8 cellular contexts compared by ENCODE assay signal in the genomic region with DNA sequence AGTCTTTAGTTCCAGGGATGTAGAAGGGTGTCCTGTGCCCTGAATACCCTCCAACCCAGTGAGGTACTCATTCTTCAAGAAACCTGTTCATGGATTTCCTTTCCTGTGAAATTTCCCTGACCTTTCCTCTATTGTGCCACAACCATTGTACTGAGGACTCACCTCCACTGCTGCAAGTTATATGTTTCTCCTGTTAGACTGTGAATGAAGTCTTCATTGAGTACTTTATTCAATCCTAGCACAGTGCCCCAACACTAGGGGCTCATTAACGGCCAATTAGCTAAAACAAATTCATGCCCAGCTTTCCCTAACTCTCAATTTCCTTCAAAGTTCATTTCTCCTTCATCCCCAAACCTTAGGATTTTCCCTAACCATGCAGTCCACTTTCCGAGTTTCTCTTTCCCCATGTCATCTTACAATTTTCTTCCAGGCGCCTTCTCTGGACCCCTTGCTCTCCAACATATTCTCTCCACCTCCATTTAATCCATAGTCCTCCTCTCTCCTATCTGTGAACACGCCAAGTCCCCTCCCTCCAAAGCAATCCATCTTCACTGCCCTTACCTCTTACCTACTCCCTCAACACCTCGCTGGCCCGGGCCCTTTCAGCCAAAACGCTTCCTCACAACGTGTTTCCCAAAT. TPM values are rescaled to one million over a fixed set of nuclear protein-coding genes. Genes with fewer than 3 reads are reported as not detected.
DNase-seq lines count a peak whose midpoint lies in the region; TF ChIP-seq lines count a peak whose summit lies in the region.

No MANE protein-coding gene starts in this region.

- no peaks in the 10 kb centered on the region for H3K9me2 ChIP-seq in MM.1S (replicated peaks; ENCODE audit: insufficient read depth, low read length)

- H4K20me1 ChIP-seq in MM.1S (ENCODE audit: insufficient read depth, low read length): 0 out of 2 replicates have a peak, but pooled peaks cover 4% of the 10 kb centered on the region

- H3K4me2 ChIP-seq in MM.1S (ENCODE audit: low read depth, low read length): peak overlapping the region; percentile 72; the same call in 1 of the 2 replicates

- no peak overlapping the region for H2AFZ ChIP-seq in MM.1S (ENCODE audit: low read length)

- H3K4me3 Mint-ChIP-seq in CD4-positive, alpha-beta memory T cell: peak overlapping the region; percentile 81 to 100 (median 90)
- H3K4me3 Mint-ChIP-seq in nephron progenitor cell: peak overlapping the region; percentile 94

- no peaks in the 10 kb centered on the region for H3K27me3 Mint-ChIP-seq in CD4-positive, alpha-beta memory T cell
- H3K27me3 Mint-ChIP-seq in nephron progenitor cell (ENCODE audit: low read depth, poor library complexity): peaks cover 15% of the 10 kb centered on the region

- no peaks in the 10 kb centered on the region for H3K9me3 Mint-ChIP-seq in CD4-positive, alpha-beta memory T cell
- H3K9me3 Mint-ChIP-seq in nephron progenitor cell: no peaks in the 10 kb centered on the region

- H3K27ac ChIP-seq in CD4-positive, alpha-beta memory T cell (ENCODE audit: low read depth, low read length): peak overlapping the region; percentile 96
- H3K27ac ChIP-seq in MM.1S (ENCODE audit: low read length) (no peak overlapping the region), dorsolateral prefrontal cortex (peak overlapping the region in 44 of 59 donors; percentile 40 to 99 (median 93))

- H3K4me1 Mint-ChIP-seq in CD4-positive, alpha-beta memory T cell: peaks cover 47 to 68% (median 57%) of the 10 kb centered on the region in 4 donors
- peaks cover 53% of the 10 kb centered on the region for H3K4me1 Mint-ChIP-seq in nephron progenitor cell

- H3K4me3 ChIP-seq in CD4-positive, alpha-beta memory T cell (ENCODE audit: low read length in 2 of 2): peak overlapping the region; percentile 48 to 85
- H3K4me3 ChIP-seq in MM.1S (ENCODE audit: low read length): peak overlapping the region; percentile 85
- H3K4me3 ChIP-seq in dorsolateral prefrontal cortex: peak overlapping the region; percentile 54 to 99 (median 94)

- no peaks in the 10 kb centered on the region for H3K36me3 ChIP-seq in CD4-positive, alpha-beta memory T cell (ENCODE audit: insufficient read depth, low read length)
- no peaks in the 10 kb centered on the region for H3K36me3 ChIP-seq in MM.1S (replicated peaks; ENCODE audit: insufficient read depth, low read length)

- DNase-seq in CD4-positive, alpha-beta memory T cell: no peak
- DNase-seq in MM.1S (no peak), dorsolateral prefrontal cortex (no peak), nephron progenitor cell (no peak), DMS79 treated with DMSO at 0.1 percent for 48 hours (lab: John Stamatoyannopoulos, UW) (no peak), NCI-H1694 (lab: John Stamatoyannopoulos, UW) (no peak)
- no peak for DNase-seq in stimulated activated CD8-positive, alpha-beta memory T cell treated with anti-CD3 and anti-CD28 coated beads, Interleukin-4, amount 100 ng/mL, for 48 hours
- DNase-seq in stimulated activated CD4-positive, alpha-beta T cell treated with anti-CD3 and anti-CD28 coated beads, Interleukin-15, amount 100 ng/mL, for 24 hours: no peak

- H3K36me3 Mint-ChIP-seq in CD4-positive, alpha-beta memory T cell: peaks cover 10 to 31% of the 10 kb centered on the region in 2 donors
- H3K36me3 Mint-ChIP-seq in nephron progenitor cell (ENCODE audit: low read depth): peaks cover 23% of the 10 kb centered on the region

- TF ChIP-seq CTCF in MM.1S (IDR thresholded peaks at IDR 0.05; ENCODE audit: low read length): no peak
- no peak for TF ChIP-seq CTCF in dorsolateral prefrontal cortex (IDR thresholded peaks at IDR 0.05 in 54 of 56, conservative IDR thresholded peaks at IDR 0.05 in 2 of 56; ENCODE audit: low read depth in 1 of 56, partially characterized antibody in 56 of 56)
- no peak for TF ChIP-seq CTCF in nephron progenitor cell (IDR thresholded peaks at IDR 0.05)

- POLR2A ChIA-PET in CD4-positive, alpha-beta memory T cell (lab: Charles Lee; ENCODE audit: partially characterized antibody): interaction anchor here (0.6 to 3.7 kb wide), 15 partner anchors 13 to 605 kb away, joined by 3 to 39 read pairs (median 6); partner anchors contain the start of genes AP4B1, BCAS2, CSDE1 and DCLRE1B

- no peaks in the 10 kb centered on the region for H3K9me3 ChIP-seq in CD4-positive, alpha-beta memory T cell (ENCODE audit: control insufficient read depth in 1 of 2, low read length in 2 of 2)
- no peaks in the 10 kb centered on the region for H3K9me3 ChIP-seq in MM.1S (replicated peaks; ENCODE audit: insufficient read depth, low read length)

- CTCF ChIA-PET in CD4-positive, alpha-beta memory T cell (lab: Charles Lee; ENCODE audit: partially characterized antibody): interaction anchor here (1.3 to 1.9 kb wide), 2 partner anchors 9 to 41 kb away, joined by 3 to 4 read pairs; no protein-coding TSS in a partner anchor

- H3K27ac Mint-ChIP-seq in CD4-positive, alpha-beta memory T cell: peak overlapping the region; percentile 51 to 95 (median 91)
- peak overlapping the region; percentile 44 for H3K27ac Mint-ChIP-seq in nephron progenitor cell

- peak overlapping the region; percentile 73 for H3K9ac ChIP-seq in MM.1S (ENCODE audit: low read length)

- peaks cover 55% of the 10 kb centered on the region for H3K4me1 ChIP-seq in CD4-positive, alpha-beta memory T cell (ENCODE audit: insufficient read depth, low read length)
- peaks cover 4% of the 10 kb centered on the region; the same call in 1 of the 2 replicates for H3K4me1 ChIP-seq in MM.1S (ENCODE audit: low read length)

- intact Hi-C loops in CD4-positive, alpha-beta memory T cell (cut with micrococcal nuclease): loop anchor here (2.0 to 5.0 kb wide), 4 partner anchors 43 to 1552 kb away; partner anchors contain the start of genes MAGI3, PHTF1 and SLC16A1
- intact Hi-C loops in dorsolateral prefrontal cortex (cut with DNase I): loop anchor here (2.0 to 5.0 kb wide), 6 partner anchors 58 to 249 kb away; partner anchors contain the start of genes BCAS2 (in 2 of the 2) and NRAS (in 1 of the 2)

- H3K79me2 ChIP-seq in MM.1S (ENCODE audit: low read length): peaks cover 58% of the 10 kb centered on the region

- H3F3A ChIP-seq in MM.1S (ENCODE audit: insufficient read depth, low read length): peaks cover 7% of the 10 kb centered on the region; the same call in 1 of the 2 replicates

- H3K27me3 ChIP-seq in CD4-positive, alpha-beta memory T cell (ENCODE audit: insufficient read depth, low read length): no peaks in the 10 kb centered on the region
- H3K27me3 ChIP-seq in MM.1S (replicated peaks; ENCODE audit: insufficient read depth, low read length) (no peaks in the 10 kb centered on the region), dorsolateral prefrontal cortex (no peaks in the 10 kb centered on the region)

RNA-seq across cellular contexts. Expression of gene TRIM33, which starts 1.3 kb away (rescaled TPM):
- 10 to 100 TPM; 50.6 to 54.4 TPM for total RNA-seq in CD4-positive, alpha-beta memory T cell
- polyA plus RNA-seq in CD4-positive, alpha-beta memory T cell: 10 to 100 TPM; 26.8 to 33.6 TPM
- total RNA-seq in dorsolateral prefrontal cortex: 10 to 100 TPM; 39.0 to 71.8 (median 55.0) TPM
